16 cellular contexts compared by ENCODE assay signal in genomic region chr3:177743491-177743890, GRCh38.
DNase-seq lines count a peak whose midpoint lies in the region; ATAC-seq and TF ChIP-seq lines count a peak whose summit lies in the region.
"Had no signal": no experiment of that assay in that cellular context is flagged by ENCODE, and none has a peak within 500 bp of the region (broad histone marks: within the 10 kb centered on the region; RNA-seq: fewer than 3 reads in every experiment).

No MANE protein-coding gene starts in this region.

- no peaks in the 10 kb centered on the region for H3K9me3 Mint-ChIP-seq in osteocyte (ENCODE audit: unreplicated experiment)
- peaks cover 0 to 4% of the 10 kb centered on the region in 2 donors for H3K9me3 Mint-ChIP-seq in stimulated activated naive B cell treated with anti-CD40 and anti-IgM and Interleukin-4, amounts not matched to agents 10 μg/mL and 1 μg/mL and 100 μg/mL, for 72 hours

- no peak for DNase-seq in osteocyte (ENCODE audit: extremely low spot score, unreplicated experiment)
- no peak for DNase-seq in stimulated activated naive B cell treated with anti-CD40 and anti-IgM and Interleukin-4, amounts not matched to agents 10 μg/mL and 1 μg/mL and 100 μg/mL, for 72 hours
- DNase-seq in stimulated activated CD4-positive, alpha-beta T cell treated with anti-CD3 and anti-CD28 coated beads, Interleukin-1b, Interleukin-23, amount 100 ng/mL, for 48 hours = no peak
- DNase-seq in amygdala (lab: John Stamatoyannopoulos, UW) = no peak
- DNase-seq: C1 segment of cervical spinal cord; Calu3; CD4-positive, alpha-beta memory T cell; COR-L47; DMS53; DMS79 treated with DMSO at 0.1 percent for 48 hours; GF-D8; GM23248; H7; HCEC 1CT had no signal

- TF ChIP-seq CTCF in Loucy (conservative IDR thresholded peaks at IDR 0.05; ENCODE audit: low read length) = no peak
- no peak for TF ChIP-seq CTCF in osteocyte (IDR thresholded peaks at IDR 0.05)

- no peak overlapping the region for H3K4me2 ChIP-seq in Loucy (ENCODE audit: low read depth, low read length, poor library complexity, severe bottlenecking)

- no peaks in the 10 kb centered on the region for H3K79me2 ChIP-seq in Loucy (ENCODE audit: insufficient read depth, low read length)

- H3K27ac Mint-ChIP-seq in osteocyte (ENCODE audit: unreplicated experiment) = peak overlapping the region; percentile 23
- H3K27ac Mint-ChIP-seq in stimulated activated naive B cell treated with anti-CD40 and anti-IgM and Interleukin-4, amounts not matched to agents 10 μg/mL and 1 μg/mL and 100 μg/mL, for 72 hours = no peak overlapping the region
- H3K27ac Mint-ChIP-seq: CD4-positive, alpha-beta memory T cell had no signal

- no peaks in the 10 kb centered on the region for H3K27me3 Mint-ChIP-seq in osteocyte (ENCODE audit: unreplicated experiment)
- H3K27me3 Mint-ChIP-seq in stimulated activated naive B cell treated with anti-CD40 and anti-IgM and Interleukin-4, amounts not matched to agents 10 μg/mL and 1 μg/mL and 100 μg/mL, for 72 hours = no peaks in the 10 kb centered on the region
- H3K27me3 Mint-ChIP-seq: CD4-positive, alpha-beta memory T cell had no signal

- H2AFZ ChIP-seq in Loucy (ENCODE audit: low read length) = 0 out of 2 replicates have a peak overlapping the region, but pooled peaks have one; percentile 50
- H2AFZ ChIP-seq: GM23248 had no signal

- peaks cover 1% of the 10 kb centered on the region for H3K36me3 Mint-ChIP-seq in osteocyte (ENCODE audit: unreplicated experiment)
- H3K36me3 Mint-ChIP-seq in stimulated activated naive B cell treated with anti-CD40 and anti-IgM and Interleukin-4, amounts not matched to agents 10 μg/mL and 1 μg/mL and 100 μg/mL, for 72 hours = no peaks in the 10 kb centered on the region
- H3K36me3 Mint-ChIP-seq: CD4-positive, alpha-beta memory T cell had no signal

- no peak overlapping the region for H3K4me3 ChIP-seq in Loucy (ENCODE audit: low read length, poor library complexity, severe bottlenecking)
- H3K4me3 ChIP-seq: GM23248 had no signal

- ATAC-seq in stimulated activated naive B cell treated with anti-CD40 and anti-IgM and Interleukin-4, amounts not matched to agents 10 μg/mL and 1 μg/mL and 100 μg/mL, for 72 hours (replicated peaks) = peak; percentile 56 to 58
- ATAC-seq in HG03095 (IDR thresholded peaks at IDR 0.05; ENCODE audit: unreplicated experiment) = no peak

- no peaks in the 10 kb centered on the region for H4K20me1 ChIP-seq in Loucy (ENCODE audit: insufficient read depth, low read length, poor library complexity, severe bottlenecking)

- peaks cover 33% of the 10 kb centered on the region for H3K4me1 Mint-ChIP-seq in osteocyte (ENCODE audit: unreplicated experiment)
- H3K4me1 Mint-ChIP-seq in stimulated activated naive B cell treated with anti-CD40 and anti-IgM and Interleukin-4, amounts not matched to agents 10 μg/mL and 1 μg/mL and 100 μg/mL, for 72 hours = peaks cover 4 to 16% of the 10 kb centered on the region in 2 donors
- H3K4me1 Mint-ChIP-seq: CD4-positive, alpha-beta memory T cell had no signal

- H3F3A ChIP-seq in Loucy (ENCODE audit: low read depth) = no peaks in the 10 kb centered on the region

- H3K9ac ChIP-seq in Loucy (ENCODE audit: low read depth, low read length, poor library complexity, severe bottlenecking) = no peak overlapping the region
- H3K9ac ChIP-seq: GM23248 had no signal

- no peaks in the 10 kb centered on the region for H3K9me2 ChIP-seq in Loucy (replicated peaks; ENCODE audit: low read depth, low read length)

- no peaks in the 10 kb centered on the region for H3K36me3 ChIP-seq in Loucy (ENCODE audit: insufficient read depth, low read length)

- peaks cover 6% of the 10 kb centered on the region for H3K4me1 ChIP-seq in Loucy (ENCODE audit: insufficient read depth, low read length, poor library complexity, severe bottlenecking)

- H3K4me3 Mint-ChIP-seq in osteocyte (ENCODE audit: unreplicated experiment) = no peak overlapping the region
- no peak overlapping the region for H3K4me3 Mint-ChIP-seq in stimulated activated naive B cell treated with anti-CD40 and anti-IgM and Interleukin-4, amounts not matched to agents 10 μg/mL and 1 μg/mL and 100 μg/mL, for 72 hours
- H3K4me3 Mint-ChIP-seq: CD4-positive, alpha-beta memory T cell had no signal

- H3K9me3 ChIP-seq in Loucy (ENCODE audit: insufficient read depth, low read depth, low read length) = no peaks in the 10 kb centered on the region

- no peaks in the 10 kb centered on the region for H3K27me3 ChIP-seq in Loucy (ENCODE audit: insufficient read depth, low read length, poor library complexity, severe bottlenecking)
